Comparison of ENCODE assay signal across 23 cellular contexts in genomic region chr16:23512168-23512695, GRCh38.
"Had no signal": no experiment of that assay in that cellular context is flagged by ENCODE, and none has a peak within 500 bp of the region (broad histone marks: within the 10 kb centered on the region; RNA-seq: fewer than 3 reads in every experiment).

No MANE protein-coding gene starts in this region.

- H3K9me3 ChIP-seq: esophagus muscularis mucosa, left ventricle myocardium inferior, neutrophil, ovary, psoas muscle, right atrium auricular region, thyroid gland had no signal

- ATAC-seq: activated CD8-positive, alpha-beta memory T cell treated with anti-CD3 and anti-CD28 coated beads, Interleukin-2, amount 10 ng/mL, durations not matched to agents 7 days and 5 days; activated CD8-positive, alpha-beta T cell treated with anti-CD3 and anti-CD28 coated beads for 36 hours; activated naive CD4-positive, alpha-beta T cell treated with anti-CD3 and anti-CD28 coated beads, Interleukin-2, amount 50 U/mL, for 72 hours; natural killer cell; psoas muscle had no signal

- H3K4me1 ChIP-seq: psoas muscle had no signal

- H3K9me3 Mint-ChIP-seq: activated CD4-positive, alpha-beta T cell treated with anti-CD3 and anti-CD28 coated beads, Interleukin-2, amount 10 ng/mL, durations not matched to agents 7 days and 5 days; activated CD8-positive, alpha-beta T cell treated with anti-CD3 and anti-CD28 coated beads for 36 hours; central memory CD8-positive, alpha-beta T cell; mesothelial cell of epicardium; natural killer cell had no signal

- H3K36me3 ChIP-seq: left ventricle myocardium inferior, neutrophil, ovary, right atrium auricular region, thyroid gland had no signal

- H3K27me3 ChIP-seq: esophagus muscularis mucosa, neutrophil, ovary, right atrium auricular region, thyroid gland had no signal

- H3K36me3 Mint-ChIP-seq: natural killer cell had no signal

- DNase-seq: activated CD4-positive, alpha-beta T cell treated with anti-CD3 and anti-CD28 coated beads, Interleukin-2, amount 10 ng/mL, durations not matched to agents 7 days and 5 days; activated CD8-positive, alpha-beta memory T cell treated with anti-CD3 and anti-CD28 coated beads, Interleukin-2, amount 10 ng/mL, durations not matched to agents 7 days and 5 days; activated CD8-positive, alpha-beta T cell treated with anti-CD3 and anti-CD28 coated beads for 36 hours; activated gamma-delta T cell; activated T-cell treated with anti-CD3 and anti-CD28 coated beads for 4 hours; effector memory CD4-positive, alpha-beta T cell; glutamatergic neuron; hippocampal formation; left ventricle myocardium inferior; natural killer cell; ovary; psoas muscle; stimulated activated CD4-positive, alpha-beta T cell treated with anti-CD3 and anti-CD28 coated beads, Interleukin-12 subunit alpha, Interleukin-12 subunit beta, amount 100 ng/mL, for 4 hours; substantia nigra; T1000; thyroid gland had no signal

- H3K27me3 Mint-ChIP-seq: activated CD4-positive, alpha-beta T cell treated with anti-CD3 and anti-CD28 coated beads, Interleukin-2, amount 10 ng/mL, durations not matched to agents 7 days and 5 days; activated CD8-positive, alpha-beta memory T cell treated with anti-CD3 and anti-CD28 coated beads, Interleukin-2, amount 10 ng/mL, durations not matched to agents 7 days and 5 days; activated CD8-positive, alpha-beta T cell treated with anti-CD3 and anti-CD28 coated beads for 36 hours; central memory CD8-positive, alpha-beta T cell; stimulated activated naive CD8-positive, alpha-beta T cell treated with anti-CD3 and anti-CD28 coated beads, Interleukin-15, Interleukin-2, amounts not matched to agents 100 ng/mL and 50 ng/mL, for 24 hours had no signal

- H3K27ac Mint-ChIP-seq: activated CD4-positive, alpha-beta T cell treated with anti-CD3 and anti-CD28 coated beads, Interleukin-2, amount 10 ng/mL, durations not matched to agents 7 days and 5 days; activated CD8-positive, alpha-beta memory T cell treated with anti-CD3 and anti-CD28 coated beads, Interleukin-2, amount 10 ng/mL, durations not matched to agents 7 days and 5 days; mesothelial cell of epicardium; natural killer cell; stimulated activated naive CD8-positive, alpha-beta T cell treated with anti-CD3 and anti-CD28 coated beads, Interleukin-15, Interleukin-2, amounts not matched to agents 100 ng/mL and 50 ng/mL, for 24 hours had no signal

- H3K27ac ChIP-seq: esophagus muscularis mucosa, left ventricle myocardium inferior, neutrophil, ovary, psoas muscle, right atrium auricular region had no signal

- H3K4me3 ChIP-seq: esophagus muscularis mucosa, left ventricle myocardium inferior, ovary, psoas muscle, right atrium auricular region, thyroid gland had no signal
